ENCODE assay signal across 9 cellular contexts in the genomic region with DNA sequence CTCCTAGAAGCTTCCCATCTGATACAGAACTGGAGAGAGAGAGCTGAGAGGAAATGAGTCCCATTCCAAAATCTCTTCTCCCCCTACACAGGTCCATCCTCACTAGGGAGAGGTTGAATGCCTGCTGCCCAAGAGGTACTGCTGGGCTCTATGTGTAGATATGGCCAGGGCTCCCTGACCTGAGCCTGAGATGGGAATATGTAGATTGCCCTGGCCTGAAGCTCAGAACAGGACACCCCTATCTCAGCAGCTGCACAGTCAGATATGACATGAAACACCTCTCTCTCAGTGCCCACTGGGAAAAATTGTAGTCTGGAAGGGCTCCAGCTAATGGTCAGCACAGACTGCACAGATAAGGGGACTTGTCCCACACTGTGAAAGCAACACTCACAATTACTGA. TPM values are rescaled to one million over a fixed set of nuclear protein-coding genes. Genes with fewer than 3 reads are reported as not detected.
DNase-seq lines count a peak whose midpoint lies in the region; ATAC-seq and TF ChIP-seq lines count a peak whose summit lies in the region.
"Had no signal": no experiment of that assay in that cellular context is flagged by ENCODE, and none has a peak within 500 bp of the region (broad histone marks: within the 10 kb centered on the region; RNA-seq: fewer than 3 reads in every experiment).

No MANE protein-coding gene starts in this region.

- H3K4me1 ChIP-seq in SJSA1 (replicated peaks) = peaks cover 18% of the 10 kb centered on the region
- no peaks in the 10 kb centered on the region for H3K4me1 ChIP-seq in smooth muscle cell (ENCODE audit: low read depth)

- H3K36me3 ChIP-seq in SJSA1 = no peaks in the 10 kb centered on the region
- H3K36me3 ChIP-seq in smooth muscle cell (ENCODE audit: low read depth) = no peaks in the 10 kb centered on the region

- H2AFZ ChIP-seq in smooth muscle cell (ENCODE audit: low read depth) = no peak overlapping the region

- TF ChIP-seq CTCF in smooth muscle cell (IDR thresholded peaks at IDR 0.05; ENCODE audit: borderline replicate concordance, insufficient read depth, poor library complexity, severe bottlenecking) = no peak

- H3K27me3 ChIP-seq in SJSA1 (replicated peaks) (no peaks in the 10 kb centered on the region), smooth muscle cell (ENCODE audit: low read depth) (no peaks in the 10 kb centered on the region)

- no peak overlapping the region for H3K9ac ChIP-seq in smooth muscle cell (ENCODE audit: low read depth)

- peak; percentile 61 to 64 for ATAC-seq in left cardiac atrium

- no peaks in the 10 kb centered on the region for H3K79me2 ChIP-seq in smooth muscle cell (ENCODE audit: low read depth)

- intact Hi-C loops in left cardiac atrium (cut with DNase I) = no loop called here

- H4K20me1 ChIP-seq in smooth muscle cell (ENCODE audit: low read depth) = no peaks in the 10 kb centered on the region

- no peak overlapping the region for H3K4me3 ChIP-seq in SJSA1
- H3K4me3 ChIP-seq in smooth muscle cell = no peak overlapping the region

- H3F3A ChIP-seq in smooth muscle cell (ENCODE audit: low read depth) = no peaks in the 10 kb centered on the region

- no peaks in the 10 kb centered on the region for H3K9me3 ChIP-seq in SJSA1 (replicated peaks)
- no peaks in the 10 kb centered on the region for H3K9me3 ChIP-seq in smooth muscle cell (replicated peaks; ENCODE audit: low read depth)

- DNase-seq in SJSA1 (ENCODE audit: low read depth in 1 of 2, low spot score in 2 of 2) (no peak), left cardiac atrium (no peak), smooth muscle cell (lab: John Stamatoyannopoulos, UW; ENCODE audit: unreplicated experiment) (no peak), RPMI8226 (no peak), mucosa of gallbladder (ENCODE audit: low spot score) (no peak), NCI-H2081 (lab: John Stamatoyannopoulos, UW) (no peak)
- DNase-seq: activated CD8-positive, alpha-beta memory T cell treated with anti-CD3 and anti-CD28 coated beads for 24 hours had no signal

- H3K27ac ChIP-seq in SJSA1 = peak overlapping the region; percentile 22; the same call in 1 of the 2 replicates
- H3K27ac ChIP-seq in smooth muscle cell (ENCODE audit: low read depth) = peak overlapping the region; percentile 0
- H3K27ac ChIP-seq: HL-60 had no signal

- H3K4me2 ChIP-seq in smooth muscle cell = no peak overlapping the region

RNA-seq across cellular contexts. Expression of a gene that starts 3.1 kb away (rescaled TPM):
- not detected in 2 replicates for total RNA-seq in SJSA1 (2014; rRNA removed; shearing (Covaris generic))
- total RNA-seq in left cardiac atrium = not detected
- total RNA-seq in smooth muscle cell = not detected in 2 replicates
- polyA plus RNA-seq in smooth muscle cell = not detected in 2 replicates
- not detected for total RNA-seq in mucosa of gallbladder
- total RNA-seq: H1 had no signal
- polyA plus RNA-seq: H1 had no signal

RNA-seq across cellular contexts. Expression of a gene that starts 17.7 kb away (rescaled TPM):
- 1.8 and 5.2 TPM in 2 replicates for total RNA-seq in SJSA1 (2014; rRNA removed; shearing (Covaris generic))
- total RNA-seq in left cardiac atrium (10 to 100 TPM; 15.3 to 20.6 TPM), smooth muscle cell (0.36 and 1.2 TPM in 2 replicates), mucosa of gallbladder (14.4 TPM)
- 0.79 and 1.8 TPM in 2 replicates for polyA plus RNA-seq in smooth muscle cell

RNA-seq across cellular contexts. Expression of a gene that starts 39.7 kb away (rescaled TPM):
- total RNA-seq in SJSA1 (2014; rRNA removed; shearing (Covaris generic)) = 32.5 and 39.3 TPM in 2 replicates
- total RNA-seq in left cardiac atrium (10 to 100 TPM; 10.1 to 14.5 TPM), smooth muscle cell (5.7 and 7.7 TPM in 2 replicates), mucosa of gallbladder (14.7 TPM)
- 2.2 and 4.9 TPM in 2 replicates for polyA plus RNA-seq in smooth muscle cell

RNA-seq across cellular contexts. Expression of a gene that starts 46.9 kb away (rescaled TPM):
- 9.0 and 12.9 TPM in 2 replicates for total RNA-seq in SJSA1 (2014; rRNA removed; shearing (Covaris generic))
- total RNA-seq in left cardiac atrium (10 to 100 TPM in 1 of 2 donors, 1 to 10 TPM in 1; 8.6 to 19.9 TPM), smooth muscle cell (1.2 and 2.1 TPM in 2 replicates), mucosa of gallbladder (11.1 TPM)
- 1.7 and 4.6 TPM in 2 replicates for polyA plus RNA-seq in smooth muscle cell
